Comparison of ENCODE assay signal across 2 cellular contexts in the genomic region with DNA sequence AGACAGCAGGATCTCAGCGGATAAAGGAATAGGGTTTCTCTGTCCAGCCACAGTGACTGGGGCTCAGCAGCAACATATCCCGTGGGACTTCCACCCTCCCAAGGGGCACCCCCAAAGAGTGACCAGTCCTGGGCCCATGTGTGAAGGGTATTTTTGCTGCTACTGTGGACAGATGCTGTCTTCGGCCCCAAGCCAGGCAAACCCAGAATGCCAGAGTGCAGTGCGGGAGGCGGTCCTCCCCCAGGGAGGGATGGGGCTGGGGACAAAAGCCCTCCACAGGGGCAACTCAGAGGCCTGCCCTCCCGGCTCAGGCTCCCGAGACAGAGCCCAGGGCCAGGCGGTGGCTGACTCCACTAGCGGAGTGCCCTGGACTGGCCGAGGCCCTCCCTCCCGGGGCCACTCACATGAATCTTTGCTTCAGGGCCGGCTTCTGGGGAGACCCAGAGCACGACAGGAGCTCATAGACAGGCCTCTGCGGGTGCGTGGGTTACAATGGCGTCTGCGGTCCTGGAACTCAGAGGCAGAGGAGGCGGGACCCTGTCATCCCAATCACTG.
TF ChIP-seq lines count a peak whose summit lies in the region.

No MANE protein-coding gene starts in this region.

TF ChIP-seq in K562, 482 proteins besides CTCF, POLR2A, EP300 and RAD21:
- TF ChIP-seq POLR2AphosphoS5 (IDR thresholded peaks at IDR 0.05; ENCODE audit: control insufficient read depth, insufficient read depth, low read depth, low read length), result no peak
- no peak for TF ChIP-seq PCBP1 (IDR thresholded peaks at IDR 0.05; ENCODE audit: low read depth, low read length, poor library complexity, severe bottlenecking)
- no peak for TF ChIP-seq SMAD1 (IDR thresholded peaks at IDR 0.05; ENCODE audit: low read depth, low read length, partially characterized antibody)
- no peak for TF ChIP-seq NFE2 (IDR thresholded peaks at IDR 0.05; ENCODE audit: low read depth)
- TF ChIP-seq KDM5B (IDR thresholded peaks at IDR 0.05; ENCODE audit: insufficient replicate concordance, low read depth, low read length), result peak; percentile 17
- no peak for TF ChIP-seq SMARCE1 (IDR thresholded peaks at IDR 0.05)
- TF ChIP-seq SREBF2 (CRISPR knock-in tag; IDR thresholded peaks at IDR 0.05), result no peak
- TF ChIP-seq, protein P1, sequence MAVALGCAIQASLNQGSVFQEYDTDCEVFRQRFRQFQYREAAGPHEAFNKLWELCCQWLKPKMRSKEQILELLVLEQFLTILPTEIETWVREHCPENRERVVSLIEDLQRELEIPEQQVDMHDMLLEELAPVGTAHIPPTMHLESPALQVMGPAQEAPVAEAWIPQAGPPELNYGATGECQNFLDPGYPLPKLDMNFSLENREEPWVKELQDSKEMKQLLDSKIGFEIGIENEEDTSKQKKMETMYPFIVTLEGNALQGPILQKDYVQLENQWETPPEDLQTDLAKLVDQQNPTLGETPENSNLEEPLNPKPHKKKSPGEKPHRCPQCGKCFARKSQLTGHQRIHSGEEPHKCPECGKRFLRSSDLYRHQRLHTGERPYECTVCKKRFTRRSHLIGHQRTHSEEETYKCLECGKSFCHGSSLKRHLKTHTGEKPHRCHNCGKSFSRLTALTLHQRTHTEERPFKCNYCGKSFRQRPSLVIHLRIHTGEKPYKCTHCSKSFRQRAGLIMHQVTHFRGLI (CRISPR knock-in tag; IDR thresholded peaks at IDR 0.05), result no peak

TF ChIP-seq in HepG2, 621 proteins besides CTCF, POLR2A, EP300 and RAD21:
- TF ChIP-seq HOXA3 (CRISPR knock-in tag; IDR thresholded peaks at IDR 0.05) (no peak), SRF (IDR thresholded peaks at IDR 0.05; ENCODE audit: low read depth, low read length) (no peak), ZNF143 (CRISPR knock-in tag; IDR thresholded peaks at IDR 0.05) (no peak), ZC3H13 (CRISPR knock-in tag; IDR thresholded peaks at IDR 0.05) (0 out of 2 replicates have a peak, but pooled peaks have one; percentile 33), ZNF777 (CRISPR knock-in tag; IDR thresholded peaks at IDR 0.05) (peak; percentile 13), ZNF737 (CRISPR knock-in tag; IDR thresholded peaks at IDR 0.05; ENCODE audit: borderline replicate concordance) (no peak), KDM3A (CRISPR knock-in tag; IDR thresholded peaks at IDR 0.05; ENCODE audit: low read depth) (no peak), ZBTB38 (CRISPR knock-in tag; IDR thresholded peaks at IDR 0.05) (0 out of 2 replicates have a peak, but pooled peaks have one; percentile 5), ZIK1 (CRISPR knock-in tag; IDR thresholded peaks at IDR 0.05; ENCODE audit: borderline replicate concordance, low read depth) (no peak), REL (CRISPR knock-in tag; conservative IDR thresholded peaks at IDR 0.05) (0 out of 2 replicates have a peak, but pooled peaks have one; percentile 27), ZNF292 (CRISPR knock-in tag; IDR thresholded peaks at IDR 0.05; ENCODE audit: borderline replicate concordance, low read depth) (no peak), ZNF749 (CRISPR knock-in tag; IDR thresholded peaks at IDR 0.05; ENCODE audit: borderline replicate concordance) (0 out of 2 replicates have a peak, but pooled peaks have one; percentile 51), PAWR (CRISPR knock-in tag; IDR thresholded peaks at IDR 0.05; ENCODE audit: borderline replicate concordance) (no peak), ZNF589 (CRISPR knock-in tag; conservative IDR thresholded peaks at IDR 0.05) (0 out of 2 replicates have a peak, but pooled peaks have one; percentile 24), EEA1 (CRISPR knock-in tag; IDR thresholded peaks at IDR 0.05; ENCODE audit: borderline replicate concordance) (no peak)
- TF ChIP-seq, protein P2, sequence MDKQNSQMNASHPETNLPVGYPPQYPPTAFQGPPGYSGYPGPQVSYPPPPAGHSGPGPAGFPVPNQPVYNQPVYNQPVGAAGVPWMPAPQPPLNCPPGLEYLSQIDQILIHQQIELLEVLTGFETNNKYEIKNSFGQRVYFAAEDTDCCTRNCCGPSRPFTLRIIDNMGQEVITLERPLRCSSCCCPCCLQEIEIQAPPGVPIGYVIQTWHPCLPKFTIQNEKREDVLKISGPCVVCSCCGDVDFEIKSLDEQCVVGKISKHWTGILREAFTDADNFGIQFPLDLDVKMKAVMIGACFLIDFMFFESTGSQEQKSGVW (CRISPR knock-in tag; IDR thresholded peaks at IDR 0.05; ENCODE audit: borderline replicate concordance), result no peak
- TF ChIP-seq, protein P3, sequence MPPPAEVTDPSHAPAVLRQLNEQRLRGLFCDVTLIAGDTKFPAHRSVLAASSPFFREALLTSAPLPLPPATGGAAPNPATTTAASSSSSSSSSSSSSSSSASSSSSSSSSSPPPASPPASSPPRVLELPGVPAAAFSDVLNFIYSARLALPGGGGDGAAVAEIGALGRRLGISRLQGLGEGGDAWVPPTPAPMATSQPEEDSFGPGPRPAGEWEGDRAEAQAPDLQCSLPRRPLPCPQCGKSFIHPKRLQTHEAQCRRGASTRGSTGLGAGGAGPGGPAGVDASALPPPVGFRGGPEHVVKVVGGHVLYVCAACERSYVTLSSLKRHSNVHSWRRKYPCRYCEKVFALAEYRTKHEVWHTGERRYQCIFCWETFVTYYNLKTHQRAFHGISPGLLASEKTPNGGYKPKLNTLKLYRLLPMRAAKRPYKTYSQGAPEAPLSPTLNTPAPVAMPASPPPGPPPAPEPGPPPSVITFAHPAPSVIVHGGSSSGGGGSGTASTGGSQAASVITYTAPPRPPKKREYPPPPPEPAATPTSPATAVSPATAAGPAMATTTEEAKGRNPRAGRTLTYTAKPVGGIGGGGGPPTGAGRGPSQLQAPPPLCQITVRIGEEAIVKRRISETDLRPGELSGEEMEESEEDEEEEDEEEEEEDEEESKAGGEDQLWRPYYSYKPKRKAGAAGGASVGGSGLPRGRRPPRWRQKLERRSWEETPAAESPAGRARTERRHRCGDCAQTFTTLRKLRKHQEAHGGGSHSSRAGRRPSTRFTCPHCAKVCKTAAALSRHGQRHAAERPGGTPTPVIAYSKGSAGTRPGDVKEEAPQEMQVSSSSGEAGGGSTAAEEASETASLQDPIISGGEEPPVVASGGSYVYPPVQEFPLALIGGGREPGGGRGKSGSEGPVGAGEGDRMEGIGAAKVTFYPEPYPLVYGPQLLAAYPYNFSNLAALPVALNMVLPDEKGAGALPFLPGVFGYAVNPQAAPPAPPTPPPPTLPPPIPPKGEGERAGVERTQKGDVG (CRISPR knock-in tag; IDR thresholded peaks at IDR 0.05; ENCODE audit: borderline replicate concordance), result 0 out of 2 replicates have a peak, but pooled peaks have one; percentile 38
- TF ChIP-seq, protein P4, sequence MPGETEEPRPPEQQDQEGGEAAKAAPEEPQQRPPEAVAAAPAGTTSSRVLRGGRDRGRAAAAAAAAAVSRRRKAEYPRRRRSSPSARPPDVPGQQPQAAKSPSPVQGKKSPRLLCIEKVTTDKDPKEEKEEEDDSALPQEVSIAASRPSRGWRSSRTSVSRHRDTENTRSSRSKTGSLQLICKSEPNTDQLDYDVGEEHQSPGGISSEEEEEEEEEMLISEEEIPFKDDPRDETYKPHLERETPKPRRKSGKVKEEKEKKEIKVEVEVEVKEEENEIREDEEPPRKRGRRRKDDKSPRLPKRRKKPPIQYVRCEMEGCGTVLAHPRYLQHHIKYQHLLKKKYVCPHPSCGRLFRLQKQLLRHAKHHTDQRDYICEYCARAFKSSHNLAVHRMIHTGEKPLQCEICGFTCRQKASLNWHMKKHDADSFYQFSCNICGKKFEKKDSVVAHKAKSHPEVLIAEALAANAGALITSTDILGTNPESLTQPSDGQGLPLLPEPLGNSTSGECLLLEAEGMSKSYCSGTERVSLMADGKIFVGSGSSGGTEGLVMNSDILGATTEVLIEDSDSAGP (CRISPR knock-in tag; IDR thresholded peaks at IDR 0.05; ENCODE audit: borderline replicate concordance), result 0 out of 2 replicates have a peak, but pooled peaks have one; percentile 19
- TF ChIP-seq, protein P5, sequence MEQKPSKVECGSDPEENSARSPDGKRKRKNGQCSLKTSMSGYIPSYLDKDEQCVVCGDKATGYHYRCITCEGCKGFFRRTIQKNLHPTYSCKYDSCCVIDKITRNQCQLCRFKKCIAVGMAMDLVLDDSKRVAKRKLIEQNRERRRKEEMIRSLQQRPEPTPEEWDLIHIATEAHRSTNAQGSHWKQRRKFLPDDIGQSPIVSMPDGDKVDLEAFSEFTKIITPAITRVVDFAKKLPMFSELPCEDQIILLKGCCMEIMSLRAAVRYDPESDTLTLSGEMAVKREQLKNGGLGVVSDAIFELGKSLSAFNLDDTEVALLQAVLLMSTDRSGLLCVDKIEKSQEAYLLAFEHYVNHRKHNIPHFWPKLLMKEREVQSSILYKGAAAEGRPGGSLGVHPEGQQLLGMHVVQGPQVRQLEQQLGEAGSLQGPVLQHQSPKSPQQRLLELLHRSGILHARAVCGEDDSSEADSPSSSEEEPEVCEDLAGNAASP (CRISPR knock-in tag; IDR thresholded peaks at IDR 0.05; ENCODE audit: borderline replicate concordance), result no peak
- TF ChIP-seq, protein P6, sequence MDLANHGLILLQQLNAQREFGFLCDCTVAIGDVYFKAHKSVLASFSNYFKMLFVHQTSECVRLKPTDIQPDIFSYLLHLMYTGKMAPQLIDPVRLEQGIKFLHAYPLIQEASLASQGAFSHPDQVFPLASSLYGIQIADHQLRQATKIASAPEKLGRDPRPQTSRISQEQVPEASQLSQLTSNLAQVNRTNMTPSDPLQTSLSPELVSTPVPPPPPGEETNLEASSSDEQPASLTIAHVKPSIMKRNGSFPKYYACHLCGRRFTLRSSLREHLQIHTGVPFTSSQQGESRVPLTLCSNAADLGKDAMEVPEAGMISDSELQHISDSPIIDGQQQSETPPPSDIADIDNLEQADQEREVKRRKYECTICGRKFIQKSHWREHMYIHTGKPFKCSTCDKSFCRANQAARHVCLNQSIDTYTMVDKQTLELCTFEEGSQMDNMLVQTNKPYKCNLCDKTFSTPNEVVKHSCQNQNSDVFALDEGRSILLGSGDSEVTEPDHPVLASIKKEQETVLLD (CRISPR knock-in tag; IDR thresholded peaks at IDR 0.05; ENCODE audit: low read depth), result 0 out of 2 replicates have a peak, but pooled peaks have one; percentile 5
- TF ChIP-seq, protein P7, sequence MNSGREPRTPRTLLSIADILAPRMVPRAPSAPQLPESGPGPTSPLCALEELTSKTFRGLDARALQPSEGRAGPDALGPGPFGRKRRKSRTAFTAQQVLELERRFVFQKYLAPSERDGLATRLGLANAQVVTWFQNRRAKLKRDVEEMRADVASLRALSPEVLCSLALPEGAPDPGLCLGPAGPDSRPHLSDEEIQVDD (CRISPR knock-in tag; IDR thresholded peaks at IDR 0.05; ENCODE audit: borderline replicate concordance), result no peak
- TF ChIP-seq, protein P8, sequence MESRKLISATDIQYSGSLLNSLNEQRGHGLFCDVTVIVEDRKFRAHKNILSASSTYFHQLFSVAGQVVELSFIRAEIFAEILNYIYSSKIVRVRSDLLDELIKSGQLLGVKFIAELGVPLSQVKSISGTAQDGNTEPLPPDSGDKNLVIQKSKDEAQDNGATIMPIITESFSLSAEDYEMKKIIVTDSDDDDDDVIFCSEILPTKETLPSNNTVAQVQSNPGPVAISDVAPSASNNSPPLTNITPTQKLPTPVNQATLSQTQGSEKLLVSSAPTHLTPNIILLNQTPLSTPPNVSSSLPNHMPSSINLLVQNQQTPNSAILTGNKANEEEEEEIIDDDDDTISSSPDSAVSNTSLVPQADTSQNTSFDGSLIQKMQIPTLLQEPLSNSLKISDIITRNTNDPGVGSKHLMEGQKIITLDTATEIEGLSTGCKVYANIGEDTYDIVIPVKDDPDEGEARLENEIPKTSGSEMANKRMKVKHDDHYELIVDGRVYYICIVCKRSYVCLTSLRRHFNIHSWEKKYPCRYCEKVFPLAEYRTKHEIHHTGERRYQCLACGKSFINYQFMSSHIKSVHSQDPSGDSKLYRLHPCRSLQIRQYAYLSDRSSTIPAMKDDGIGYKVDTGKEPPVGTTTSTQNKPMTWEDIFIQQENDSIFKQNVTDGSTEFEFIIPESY (CRISPR knock-in tag; IDR thresholded peaks at IDR 0.05), result peak; percentile 73; the same call in 1 of the 2 replicates
